Comparison of ENCODE assay signal across 2 cellular contexts in genomic region chr3:50155491-50155878, GRCh38.
TF ChIP-seq lines count a peak whose summit lies in the region.

No MANE protein-coding gene starts in this region.

TF ChIP-seq in H1, 55 proteins besides CTCF, POLR2A, EP300 and RAD21:
- TF ChIP-seq TEAD4 (IDR thresholded peaks at IDR 0.05; ENCODE audit: low read depth, low read length) (no peak), ASH2L (IDR thresholded peaks at IDR 0.05; ENCODE audit: low read length) (peak; percentile 43)

TF ChIP-seq in neural cell, 6 proteins besides CTCF, POLR2A, EP300 and RAD21:
- peak; percentile 49 for TF ChIP-seq MXI1 (conservative IDR thresholded peaks at IDR 0.05; ENCODE audit: poor library complexity, severe bottlenecking)
- no peak for TF ChIP-seq EZH2 (IDR thresholded peaks at IDR 0.05; ENCODE audit: borderline replicate concordance, insufficient read depth, low read length, poor library complexity, severe bottlenecking)
